ENCODE assay signal across 1 cellular context in the genomic region with DNA sequence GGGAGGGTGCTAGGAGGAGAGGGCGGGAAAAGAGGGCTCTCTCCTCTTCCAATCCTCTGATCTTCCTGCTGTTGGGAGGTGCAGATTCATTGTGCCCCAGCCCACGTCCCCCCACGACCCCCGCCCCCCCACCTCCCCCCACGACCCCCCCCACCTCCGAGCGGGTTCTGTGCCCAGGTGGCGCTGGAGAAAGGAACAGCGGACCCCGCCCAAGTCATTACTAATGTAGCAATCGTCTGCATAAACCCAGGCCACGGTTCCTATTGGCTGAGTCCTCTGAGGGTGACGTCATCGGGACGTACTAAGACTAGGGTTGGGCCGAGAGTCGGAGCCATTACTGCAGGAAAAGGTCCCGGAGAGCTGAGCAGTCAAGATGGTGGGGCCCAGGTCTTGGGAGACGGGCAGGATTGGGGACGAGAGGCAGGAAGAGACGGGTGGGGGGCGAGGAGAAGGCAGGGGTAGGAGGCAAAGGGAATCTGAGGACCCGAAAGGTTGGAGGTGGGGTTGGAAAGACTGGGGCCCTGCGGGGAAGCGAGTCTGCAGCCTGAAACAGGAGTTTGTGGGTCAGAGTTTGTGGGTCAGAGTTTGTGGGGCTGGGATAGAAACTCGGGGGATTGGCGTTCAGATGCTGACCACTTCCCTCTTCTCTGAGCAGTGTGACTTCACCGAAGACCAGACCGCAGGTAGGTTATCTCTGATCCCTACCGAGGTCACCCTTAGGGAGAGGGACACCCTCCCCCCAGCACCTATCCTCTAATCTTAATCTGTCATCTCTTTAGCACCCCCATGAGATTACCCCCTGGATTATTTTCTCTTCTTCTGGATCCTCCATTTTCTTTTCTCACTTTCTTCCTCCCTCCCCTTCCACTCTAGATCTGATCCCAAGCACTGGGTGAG.
A peak's percentile ranks its signal among the peaks of the same experiment; 100 is the strongest.
TF ChIP-seq lines count a peak whose summit lies in the region.

A gene (plus strand): TSS at position 331 of the 897 bp plus-strand sequence. CDS start 43 bp downstream, at position 374.

TF ChIP-seq in GM12878, 131 proteins besides CTCF, POLR2A, EP300 and RAD21 (continued from another document and continues in another):
- TF ChIP-seq, protein P1, sequence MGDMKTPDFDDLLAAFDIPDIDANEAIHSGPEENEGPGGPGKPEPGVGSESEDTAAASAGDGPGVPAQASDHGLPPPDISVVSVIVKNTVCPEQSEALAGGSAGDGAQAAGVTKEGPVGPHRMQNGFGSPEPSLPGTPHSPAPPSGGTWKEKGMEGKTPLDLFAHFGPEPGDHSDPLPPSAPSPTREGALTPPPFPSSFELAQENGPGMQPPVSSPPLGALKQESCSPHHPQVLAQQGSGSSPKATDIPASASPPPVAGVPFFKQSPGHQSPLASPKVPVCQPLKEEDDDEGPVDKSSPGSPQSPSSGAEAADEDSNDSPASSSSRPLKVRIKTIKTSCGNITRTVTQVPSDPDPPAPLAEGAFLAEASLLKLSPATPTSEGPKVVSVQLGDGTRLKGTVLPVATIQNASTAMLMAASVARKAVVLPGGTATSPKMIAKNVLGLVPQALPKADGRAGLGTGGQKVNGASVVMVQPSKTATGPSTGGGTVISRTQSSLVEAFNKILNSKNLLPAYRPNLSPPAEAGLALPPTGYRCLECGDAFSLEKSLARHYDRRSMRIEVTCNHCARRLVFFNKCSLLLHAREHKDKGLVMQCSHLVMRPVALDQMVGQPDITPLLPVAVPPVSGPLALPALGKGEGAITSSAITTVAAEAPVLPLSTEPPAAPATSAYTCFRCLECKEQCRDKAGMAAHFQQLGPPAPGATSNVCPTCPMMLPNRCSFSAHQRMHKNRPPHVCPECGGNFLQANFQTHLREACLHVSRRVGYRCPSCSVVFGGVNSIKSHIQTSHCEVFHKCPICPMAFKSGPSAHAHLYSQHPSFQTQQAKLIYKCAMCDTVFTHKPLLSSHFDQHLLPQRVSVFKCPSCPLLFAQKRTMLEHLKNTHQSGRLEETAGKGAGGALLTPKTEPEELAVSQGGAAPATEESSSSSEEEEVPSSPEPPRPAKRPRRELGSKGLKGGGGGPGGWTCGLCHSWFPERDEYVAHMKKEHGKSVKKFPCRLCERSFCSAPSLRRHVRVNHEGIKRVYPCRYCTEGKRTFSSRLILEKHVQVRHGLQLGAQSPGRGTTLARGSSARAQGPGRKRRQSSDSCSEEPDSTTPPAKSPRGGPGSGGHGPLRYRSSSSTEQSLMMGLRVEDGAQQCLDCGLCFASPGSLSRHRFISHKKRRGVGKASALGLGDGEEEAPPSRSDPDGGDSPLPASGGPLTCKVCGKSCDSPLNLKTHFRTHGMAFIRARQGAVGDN (IDR thresholded peaks at IDR 0.05): peak; percentile 88
- TF ChIP-seq NFYA (IDR thresholded peaks at IDR 0.05; ENCODE audit: borderline replicate concordance, low read depth, low read length) (no peak), TAF1 (IDR thresholded peaks at IDR 0.05; ENCODE audit: borderline replicate concordance, low read depth, low read length) (peak; percentile 89), YBX1 (IDR thresholded peaks at IDR 0.05) (no peak), PAX8 (IDR thresholded peaks at IDR 0.05) (peak; percentile 63; the same call in 1 of the 2 replicates), KAT2A (conservative IDR thresholded peaks at IDR 0.05; ENCODE audit: control insufficient read depth, low read depth, low read length) (no peak), MYB (IDR thresholded peaks at IDR 0.05; ENCODE audit: borderline replicate concordance, low read depth, low read length) (no peak), SMC3 (IDR thresholded peaks at IDR 0.05; ENCODE audit: borderline replicate concordance, low read length) (no peak), STAT3 (IDR thresholded peaks at IDR 0.05; ENCODE audit: low read depth, low read length) (no peak), RAD51 (IDR thresholded peaks at IDR 0.05) (no peak), NR2C2 (IDR thresholded peaks at IDR 0.05; ENCODE audit: borderline replicate concordance, control insufficient read depth, insufficient read length, low read depth) (no peak), SUPT20H (IDR thresholded peaks at IDR 0.05; ENCODE audit: borderline replicate concordance, control insufficient read depth, low read depth, low read length) (no peak), PML (IDR thresholded peaks at IDR 0.05; ENCODE audit: low read length) (peak; percentile 99), RBBP5 (conservative IDR thresholded peaks at IDR 0.05) (no peak), CBX5 (IDR thresholded peaks at IDR 0.05; ENCODE audit: low read depth) (no peak), FOS (IDR thresholded peaks at IDR 0.05; ENCODE audit: borderline replicate concordance, extremely low read depth, insufficient read length) (no peak), HCFC1 (IDR thresholded peaks at IDR 0.05; ENCODE audit: low read length) (no peak; the same call in 1 of the 2 replicates), ZSCAN29 (IDR thresholded peaks at IDR 0.05) (peak; percentile 62; the same call in 1 of the 2 replicates), DPF2 (IDR thresholded peaks at IDR 0.05) (peak; percentile 70), WRNIP1 (IDR thresholded peaks at IDR 0.05; ENCODE audit: borderline replicate concordance, low read depth, low read length) (no peak), ZNF207 (IDR thresholded peaks at IDR 0.05; ENCODE audit: borderline replicate concordance) (peak; percentile 74; the same call in 1 of the 2 replicates), RFX5 (IDR thresholded peaks at IDR 0.05; ENCODE audit: low read depth, low read length) (peak; percentile 85)
- TF ChIP-seq, protein P2, sequence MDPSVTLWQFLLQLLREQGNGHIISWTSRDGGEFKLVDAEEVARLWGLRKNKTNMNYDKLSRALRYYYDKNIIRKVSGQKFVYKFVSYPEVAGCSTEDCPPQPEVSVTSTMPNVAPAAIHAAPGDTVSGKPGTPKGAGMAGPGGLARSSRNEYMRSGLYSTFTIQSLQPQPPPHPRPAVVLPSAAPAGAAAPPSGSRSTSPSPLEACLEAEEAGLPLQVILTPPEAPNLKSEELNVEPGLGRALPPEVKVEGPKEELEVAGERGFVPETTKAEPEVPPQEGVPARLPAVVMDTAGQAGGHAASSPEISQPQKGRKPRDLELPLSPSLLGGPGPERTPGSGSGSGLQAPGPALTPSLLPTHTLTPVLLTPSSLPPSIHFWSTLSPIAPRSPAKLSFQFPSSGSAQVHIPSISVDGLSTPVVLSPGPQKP (IDR thresholded peaks at IDR 0.05; ENCODE audit: low read depth, low read length): no peak
- TF ChIP-seq, protein P3, sequence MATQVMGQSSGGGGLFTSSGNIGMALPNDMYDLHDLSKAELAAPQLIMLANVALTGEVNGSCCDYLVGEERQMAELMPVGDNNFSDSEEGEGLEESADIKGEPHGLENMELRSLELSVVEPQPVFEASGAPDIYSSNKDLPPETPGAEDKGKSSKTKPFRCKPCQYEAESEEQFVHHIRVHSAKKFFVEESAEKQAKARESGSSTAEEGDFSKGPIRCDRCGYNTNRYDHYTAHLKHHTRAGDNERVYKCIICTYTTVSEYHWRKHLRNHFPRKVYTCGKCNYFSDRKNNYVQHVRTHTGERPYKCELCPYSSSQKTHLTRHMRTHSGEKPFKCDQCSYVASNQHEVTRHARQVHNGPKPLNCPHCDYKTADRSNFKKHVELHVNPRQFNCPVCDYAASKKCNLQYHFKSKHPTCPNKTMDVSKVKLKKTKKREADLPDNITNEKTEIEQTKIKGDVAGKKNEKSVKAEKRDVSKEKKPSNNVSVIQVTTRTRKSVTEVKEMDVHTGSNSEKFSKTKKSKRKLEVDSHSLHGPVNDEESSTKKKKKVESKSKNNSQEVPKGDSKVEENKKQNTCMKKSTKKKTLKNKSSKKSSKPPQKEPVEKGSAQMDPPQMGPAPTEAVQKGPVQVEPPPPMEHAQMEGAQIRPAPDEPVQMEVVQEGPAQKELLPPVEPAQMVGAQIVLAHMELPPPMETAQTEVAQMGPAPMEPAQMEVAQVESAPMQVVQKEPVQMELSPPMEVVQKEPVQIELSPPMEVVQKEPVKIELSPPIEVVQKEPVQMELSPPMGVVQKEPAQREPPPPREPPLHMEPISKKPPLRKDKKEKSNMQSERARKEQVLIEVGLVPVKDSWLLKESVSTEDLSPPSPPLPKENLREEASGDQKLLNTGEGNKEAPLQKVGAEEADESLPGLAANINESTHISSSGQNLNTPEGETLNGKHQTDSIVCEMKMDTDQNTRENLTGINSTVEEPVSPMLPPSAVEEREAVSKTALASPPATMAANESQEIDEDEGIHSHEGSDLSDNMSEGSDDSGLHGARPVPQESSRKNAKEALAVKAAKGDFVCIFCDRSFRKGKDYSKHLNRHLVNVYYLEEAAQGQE (IDR thresholded peaks at IDR 0.05; ENCODE audit: low read depth, low read length): peak; percentile 29; the same call in 1 of the 2 replicates
- TF ChIP-seq, protein P4, sequence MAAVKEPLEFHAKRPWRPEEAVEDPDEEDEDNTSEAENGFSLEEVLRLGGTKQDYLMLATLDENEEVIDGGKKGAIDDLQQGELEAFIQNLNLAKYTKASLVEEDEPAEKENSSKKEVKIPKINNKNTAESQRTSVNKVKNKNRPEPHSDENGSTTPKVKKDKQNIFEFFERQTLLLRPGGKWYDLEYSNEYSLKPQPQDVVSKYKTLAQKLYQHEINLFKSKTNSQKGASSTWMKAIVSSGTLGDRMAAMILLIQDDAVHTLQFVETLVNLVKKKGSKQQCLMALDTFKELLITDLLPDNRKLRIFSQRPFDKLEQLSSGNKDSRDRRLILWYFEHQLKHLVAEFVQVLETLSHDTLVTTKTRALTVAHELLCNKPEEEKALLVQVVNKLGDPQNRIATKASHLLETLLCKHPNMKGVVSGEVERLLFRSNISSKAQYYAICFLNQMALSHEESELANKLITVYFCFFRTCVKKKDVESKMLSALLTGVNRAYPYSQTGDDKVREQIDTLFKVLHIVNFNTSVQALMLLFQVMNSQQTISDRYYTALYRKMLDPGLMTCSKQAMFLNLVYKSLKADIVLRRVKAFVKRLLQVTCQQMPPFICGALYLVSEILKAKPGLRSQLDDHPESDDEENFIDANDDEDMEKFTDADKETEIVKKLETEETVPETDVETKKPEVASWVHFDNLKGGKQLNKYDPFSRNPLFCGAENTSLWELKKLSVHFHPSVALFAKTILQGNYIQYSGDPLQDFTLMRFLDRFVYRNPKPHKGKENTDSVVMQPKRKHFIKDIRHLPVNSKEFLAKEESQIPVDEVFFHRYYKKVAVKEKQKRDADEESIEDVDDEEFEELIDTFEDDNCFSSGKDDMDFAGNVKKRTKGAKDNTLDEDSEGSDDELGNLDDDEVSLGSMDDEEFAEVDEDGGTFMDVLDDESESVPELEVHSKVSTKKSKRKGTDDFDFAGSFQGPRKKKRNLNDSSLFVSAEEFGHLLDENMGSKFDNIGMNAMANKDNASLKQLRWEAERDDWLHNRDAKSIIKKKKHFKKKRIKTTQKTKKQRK (IDR thresholded peaks at IDR 0.05; ENCODE audit: low read depth, low read length): 0 out of 2 replicates have a peak, but pooled peaks have one; percentile 15
- TF ChIP-seq, protein P5, sequence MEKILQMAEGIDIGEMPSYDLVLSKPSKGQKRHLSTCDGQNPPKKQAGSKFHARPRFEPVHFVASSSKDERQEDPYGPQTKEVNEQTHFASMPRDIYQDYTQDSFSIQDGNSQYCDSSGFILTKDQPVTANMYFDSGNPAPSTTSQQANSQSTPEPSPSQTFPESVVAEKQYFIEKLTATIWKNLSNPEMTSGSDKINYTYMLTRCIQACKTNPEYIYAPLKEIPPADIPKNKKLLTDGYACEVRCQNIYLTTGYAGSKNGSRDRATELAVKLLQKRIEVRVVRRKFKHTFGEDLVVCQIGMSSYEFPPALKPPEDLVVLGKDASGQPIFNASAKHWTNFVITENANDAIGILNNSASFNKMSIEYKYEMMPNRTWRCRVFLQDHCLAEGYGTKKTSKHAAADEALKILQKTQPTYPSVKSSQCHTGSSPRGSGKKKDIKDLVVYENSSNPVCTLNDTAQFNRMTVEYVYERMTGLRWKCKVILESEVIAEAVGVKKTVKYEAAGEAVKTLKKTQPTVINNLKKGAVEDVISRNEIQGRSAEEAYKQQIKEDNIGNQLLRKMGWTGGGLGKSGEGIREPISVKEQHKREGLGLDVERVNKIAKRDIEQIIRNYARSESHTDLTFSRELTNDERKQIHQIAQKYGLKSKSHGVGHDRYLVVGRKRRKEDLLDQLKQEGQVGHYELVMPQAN (conservative IDR thresholded peaks at IDR 0.05): peak; percentile 55
- TF ChIP-seq, protein P6, sequence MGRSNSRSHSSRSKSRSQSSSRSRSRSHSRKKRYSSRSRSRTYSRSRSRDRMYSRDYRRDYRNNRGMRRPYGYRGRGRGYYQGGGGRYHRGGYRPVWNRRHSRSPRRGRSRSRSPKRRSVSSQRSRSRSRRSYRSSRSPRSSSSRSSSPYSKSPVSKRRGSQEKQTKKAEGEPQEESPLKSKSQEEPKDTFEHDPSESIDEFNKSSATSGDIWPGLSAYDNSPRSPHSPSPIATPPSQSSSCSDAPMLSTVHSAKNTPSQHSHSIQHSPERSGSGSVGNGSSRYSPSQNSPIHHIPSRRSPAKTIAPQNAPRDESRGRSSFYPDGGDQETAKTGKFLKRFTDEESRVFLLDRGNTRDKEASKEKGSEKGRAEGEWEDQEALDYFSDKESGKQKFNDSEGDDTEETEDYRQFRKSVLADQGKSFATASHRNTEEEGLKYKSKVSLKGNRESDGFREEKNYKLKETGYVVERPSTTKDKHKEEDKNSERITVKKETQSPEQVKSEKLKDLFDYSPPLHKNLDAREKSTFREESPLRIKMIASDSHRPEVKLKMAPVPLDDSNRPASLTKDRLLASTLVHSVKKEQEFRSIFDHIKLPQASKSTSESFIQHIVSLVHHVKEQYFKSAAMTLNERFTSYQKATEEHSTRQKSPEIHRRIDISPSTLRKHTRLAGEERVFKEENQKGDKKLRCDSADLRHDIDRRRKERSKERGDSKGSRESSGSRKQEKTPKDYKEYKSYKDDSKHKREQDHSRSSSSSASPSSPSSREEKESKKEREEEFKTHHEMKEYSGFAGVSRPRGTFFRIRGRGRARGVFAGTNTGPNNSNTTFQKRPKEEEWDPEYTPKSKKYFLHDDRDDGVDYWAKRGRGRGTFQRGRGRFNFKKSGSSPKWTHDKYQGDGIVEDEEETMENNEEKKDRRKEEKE (IDR thresholded peaks at IDR 0.05): no peak
